ENCODE assay signal across 9 cellular contexts in the genomic region with DNA sequence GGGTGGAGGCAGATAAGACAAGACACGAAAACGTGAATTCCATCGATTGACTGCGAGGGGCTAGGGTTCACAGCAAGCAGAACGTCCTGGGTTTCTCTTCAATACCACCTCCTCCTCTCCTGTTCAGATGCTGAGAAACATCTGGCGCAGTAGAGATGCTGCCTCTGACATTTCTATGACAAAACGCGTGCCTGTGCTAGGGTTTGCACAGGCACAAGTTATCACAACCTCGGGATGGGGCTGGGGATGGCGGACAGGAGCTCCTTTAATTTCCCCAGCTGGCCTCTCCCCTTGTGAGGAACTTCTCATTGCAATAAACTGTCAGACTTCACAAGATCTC.
DNase-seq lines count a peak whose midpoint lies in the region; ATAC-seq, FAIRE-seq and TF ChIP-seq lines count a peak whose summit lies in the region.
"Had no signal": no experiment of that assay in that cellular context is flagged by ENCODE, and none has a peak within 500 bp of the region (broad histone marks: within the 10 kb centered on the region; RNA-seq: fewer than 3 reads in every experiment).

No MANE protein-coding gene starts in this region.

- H3K27me3 Mint-ChIP-seq in activated CD8-positive, alpha-beta memory T cell treated with anti-CD3 and anti-CD28 coated beads, Interleukin-2, amount 10 ng/mL, durations not matched to agents 7 days and 5 days, result peaks cover 42% of the 10 kb centered on the region
- peaks cover 8% of the 10 kb centered on the region for H3K27me3 Mint-ChIP-seq in astrocyte (ENCODE audit: low read depth, unreplicated experiment)

- WGBS in HepG2 (ENCODE audit: low lambda C conversion rate), result 8% methylated on average over 5 of the region's 10 CpGs

- peak overlapping the region; percentile 43 for H3K4me3 Mint-ChIP-seq in activated CD8-positive, alpha-beta memory T cell treated with anti-CD3 and anti-CD28 coated beads, Interleukin-2, amount 10 ng/mL, durations not matched to agents 7 days and 5 days
- peak overlapping the region; percentile 91 for H3K4me3 Mint-ChIP-seq in astrocyte (ENCODE audit: unreplicated experiment)

- in situ Hi-C loops in HepG2 (cut with HindIII; ENCODE audit: extremely low pct_ligation_motif_present, low pct_unique_long_range_greater_than_20kb), result no loop called here

- peak overlapping the region; percentile 51 for H2AFZ ChIP-seq in astrocyte (ENCODE audit: low read depth, low read length)
- H2AFZ ChIP-seq in HepG2 (ENCODE audit: low read length), result no peak overlapping the region

- no peaks in the 10 kb centered on the region for H3K9me3 Mint-ChIP-seq in activated CD8-positive, alpha-beta memory T cell treated with anti-CD3 and anti-CD28 coated beads, Interleukin-2, amount 10 ng/mL, durations not matched to agents 7 days and 5 days (ENCODE audit: low read depth)
- peaks cover 2% of the 10 kb centered on the region for H3K9me3 Mint-ChIP-seq in astrocyte (ENCODE audit: unreplicated experiment)

- H3K36me3 ChIP-seq in astrocyte (ENCODE audit: insufficient read depth, low read length), result no peaks in the 10 kb centered on the region
- no peaks in the 10 kb centered on the region for H3K36me3 ChIP-seq in HepG2 (replicated peaks in 1 of 2; ENCODE audit: control insufficient read depth in 1 of 2, insufficient read depth in 2 of 2, low read length in 2 of 2)
- H3K36me3 ChIP-seq in tibial artery, result no peaks in the 10 kb centered on the region

- peaks cover 8% of the 10 kb centered on the region for H3K4me1 Mint-ChIP-seq in activated CD8-positive, alpha-beta memory T cell treated with anti-CD3 and anti-CD28 coated beads, Interleukin-2, amount 10 ng/mL, durations not matched to agents 7 days and 5 days
- peaks cover 20% of the 10 kb centered on the region for H3K4me1 Mint-ChIP-seq in astrocyte (ENCODE audit: low read depth, unreplicated experiment)

- H3K79me2 ChIP-seq in astrocyte (ENCODE audit: insufficient read depth, low read length), result peaks cover 64% of the 10 kb centered on the region
- peaks cover 13% of the 10 kb centered on the region for H3K79me2 ChIP-seq in HepG2 (ENCODE audit: insufficient read depth, low read length)

- POLR2A ChIA-PET in HepG2 (lab: Yijun Ruan, JAX), result interaction anchor here (0.8 to 1.5 kb wide), 3 partner anchors 86 to 116 kb away, joined by 3 to 4 read pairs (median 4); no protein-coding TSS in a partner anchor

- H3K9ac ChIP-seq in astrocyte (ENCODE audit: low read length), result peak overlapping the region; percentile 88
- peak overlapping the region; percentile 77 for H3K9ac ChIP-seq in HepG2 (ENCODE audit: insufficient read depth, low read depth, low read length)

- no peak for TF ChIP-seq POLR2A in HepG2 (IDR thresholded peaks at IDR 0.05; ENCODE audit: insufficient read depth in 1 of 2, low read depth in 2 of 2, low read length in 2 of 2)

- no peak for DNase-seq in activated CD8-positive, alpha-beta memory T cell treated with anti-CD3 and anti-CD28 coated beads, Interleukin-2, amount 10 ng/mL, durations not matched to agents 7 days and 5 days
- DNase-seq in activated CD8-positive, alpha-beta memory T cell treated with anti-CD3 and anti-CD28 coated beads for 24 hours, result no peak
- DNase-seq in astrocyte (ENCODE audit: low read depth), result no peak
- DNase-seq in HepG2 (ENCODE audit: low spot score), result no peak
- no peak for DNase-seq in tibial artery
- DNase-seq in hypothalamus (lab: John Stamatoyannopoulos, UW), result no peak
- no peak for DNase-seq in NCI-H1048 (lab: John Stamatoyannopoulos, UW)

- H3K9me3 ChIP-seq in astrocyte (ENCODE audit: insufficient read depth, low read depth, low read length) (no peaks in the 10 kb centered on the region), HepG2 (ENCODE audit: low read length) (no peaks in the 10 kb centered on the region), tibial artery (no peaks in the 10 kb centered on the region)

- TF ChIP-seq EP300 in HepG2 (IDR thresholded peaks at IDR 0.05; ENCODE audit: low read depth in 2 of 2, low read length in 2 of 2), result no peak
- TF ChIP-seq EP300 in HepG2 (CRISPR knock-in tag; IDR thresholded peaks at IDR 0.05; ENCODE audit: borderline replicate concordance), result no peak

- ATAC-seq in activated CD8-positive, alpha-beta memory T cell treated with anti-CD3 and anti-CD28 coated beads, Interleukin-2, amount 10 ng/mL, durations not matched to agents 7 days and 5 days, result no peak
- ATAC-seq in HepG2 (no peak), HG02588 (IDR thresholded peaks at IDR 0.05; ENCODE audit: unreplicated experiment) (no peak)
- ATAC-seq: K562 had no signal

- no TSS peak for BruUV-seq in HepG2 (replicated peaks; lab: Mats Ljungman, UMichigan)

- TF ChIP-seq RAD21 in HepG2 (CRISPR knock-in tag; IDR thresholded peaks at IDR 0.05), result no peak

- H3K4me1 ChIP-seq in astrocyte (ENCODE audit: insufficient read depth, low read length) (peaks cover 20% of the 10 kb centered on the region), HepG2 (ENCODE audit: insufficient read depth, low read length) (peaks cover 48% of the 10 kb centered on the region), tibial artery (peaks cover 0 to 54% (median 33%) of the 10 kb centered on the region in 4 donors)

- no peaks in the 10 kb centered on the region for H3K27me3 ChIP-seq in astrocyte (ENCODE audit: insufficient read depth, low read length)
- peaks cover 0 to 13% of the 10 kb centered on the region in 2 experiments; a peak in 2 of 5 replicates for H3K27me3 ChIP-seq in HepG2 (ENCODE audit: control insufficient read depth in 1 of 2, insufficient read depth in 2 of 2, low read length in 2 of 2)
- H3K27me3 ChIP-seq in tibial artery, result no peaks in the 10 kb centered on the region

- CTCF ChIA-PET in activated CD8-positive, alpha-beta memory T cell treated with anti-CD3 and anti-CD28 coated beads, Interleukin-2, amount 10 ng/mL, durations not matched to agents 7 days and 5 days (lab: Charles Lee), result interaction anchor here (1.3 to 2.7 kb wide), 3 partner anchors 8 to 78 kb away, joined by 5 to 10 read pairs (median 6); no protein-coding TSS in a partner anchor
- CTCF ChIA-PET in HepG2 (lab: Yijun Ruan, JAX; ENCODE audit: low intra/inter-chr PET ratio, low total read pairs), result interaction anchor here (1.6 kb wide), 1 partner anchor 144 kb away, joined by 7 read pairs; no protein-coding TSS in a partner anchor

- no peak overlapping the region for H3K27ac Mint-ChIP-seq in activated CD8-positive, alpha-beta memory T cell treated with anti-CD3 and anti-CD28 coated beads, Interleukin-2, amount 10 ng/mL, durations not matched to agents 7 days and 5 days
- H3K27ac Mint-ChIP-seq in astrocyte (ENCODE audit: unreplicated experiment), result peak overlapping the region; percentile 26

- H3K4me2 ChIP-seq in astrocyte (ENCODE audit: low read length) (peak overlapping the region; percentile 96), HepG2 (ENCODE audit: low read depth, low read length) (peak overlapping the region; percentile 90)

- no peaks in the 10 kb centered on the region for H3K36me3 Mint-ChIP-seq in activated CD8-positive, alpha-beta memory T cell treated with anti-CD3 and anti-CD28 coated beads, Interleukin-2, amount 10 ng/mL, durations not matched to agents 7 days and 5 days
- H3K36me3 Mint-ChIP-seq in astrocyte (ENCODE audit: low read depth, unreplicated experiment), result peaks cover 5% of the 10 kb centered on the region

- peak overlapping the region; percentile 79 for H3K4me3 ChIP-seq in astrocyte (ENCODE audit: insufficient read depth, low read depth, low read length)
- H3K4me3 ChIP-seq in HepG2 (replicated peaks in 1 of 3; ENCODE audit: insufficient read depth in 1 of 3, low read depth in 2 of 3, low read length in 3 of 3), result peak overlapping the region; percentile 73 to 88 (median 85)
- H3K4me3 ChIP-seq in tibial artery, result peak overlapping the region; percentile 84 to 90

- intact Hi-C loops in HepG2 (cut with micrococcal nuclease; ENCODE audit: unreplicated experiment), result no loop called here
- intact Hi-C loops in tibial artery (cut with DNase I; ENCODE audit: low total_unique reads), result loop anchor here (10.0 kb wide), 2 partner anchors 120 to 190 kb away; no protein-coding TSS in a partner anchor

- H4K20me1 ChIP-seq in astrocyte (ENCODE audit: insufficient read depth, low read length) (peaks cover 45% of the 10 kb centered on the region), HepG2 (ENCODE audit: insufficient read depth, low read length) (no peaks in the 10 kb centered on the region)

- FAIRE-seq in astrocyte (lab: Jason Lieb, UNC) (no peak), HepG2 (lab: Jason Lieb, UNC) (no peak)
- FAIRE-seq: K562 had no signal

- TF ChIP-seq CTCF in astrocyte (IDR thresholded peaks at IDR 0.05; ENCODE audit: insufficient read depth, low read depth, low read length), result no peak
- no peak for TF ChIP-seq CTCF in HepG2 (CRISPR knock-in tag; IDR thresholded peaks at IDR 0.05)
- TF ChIP-seq CTCF in tibial artery (IDR thresholded peaks at IDR 0.05), result no peak

- H3K27ac ChIP-seq in astrocyte (ENCODE audit: low read depth, low read length), result peak overlapping the region; percentile 71
- H3K27ac ChIP-seq in HepG2 (ENCODE audit: extremely low read length, insufficient read depth, low read length), result no peak overlapping the region
- H3K27ac ChIP-seq in tibial artery, result peak overlapping the region; percentile 97

TF ChIP-seq in HepG2, 621 proteins besides CTCF, POLR2A, EP300 and RAD21 (continues in another document):
- TF ChIP-seq ZNF329 (CRISPR knock-in tag; IDR thresholded peaks at IDR 0.05; ENCODE audit: low read depth) (no peak), ZNF557 (CRISPR knock-in tag; IDR thresholded peaks at IDR 0.05) (no peak), AGO2 (optimal IDR thresholded peaks at IDR 0.05; ENCODE audit: low read depth, low read length) (no peak), KDM2A (CRISPR knock-in tag; IDR thresholded peaks at IDR 0.05; ENCODE audit: borderline replicate concordance, low read depth) (no peak)
